In the genomic region with DNA sequence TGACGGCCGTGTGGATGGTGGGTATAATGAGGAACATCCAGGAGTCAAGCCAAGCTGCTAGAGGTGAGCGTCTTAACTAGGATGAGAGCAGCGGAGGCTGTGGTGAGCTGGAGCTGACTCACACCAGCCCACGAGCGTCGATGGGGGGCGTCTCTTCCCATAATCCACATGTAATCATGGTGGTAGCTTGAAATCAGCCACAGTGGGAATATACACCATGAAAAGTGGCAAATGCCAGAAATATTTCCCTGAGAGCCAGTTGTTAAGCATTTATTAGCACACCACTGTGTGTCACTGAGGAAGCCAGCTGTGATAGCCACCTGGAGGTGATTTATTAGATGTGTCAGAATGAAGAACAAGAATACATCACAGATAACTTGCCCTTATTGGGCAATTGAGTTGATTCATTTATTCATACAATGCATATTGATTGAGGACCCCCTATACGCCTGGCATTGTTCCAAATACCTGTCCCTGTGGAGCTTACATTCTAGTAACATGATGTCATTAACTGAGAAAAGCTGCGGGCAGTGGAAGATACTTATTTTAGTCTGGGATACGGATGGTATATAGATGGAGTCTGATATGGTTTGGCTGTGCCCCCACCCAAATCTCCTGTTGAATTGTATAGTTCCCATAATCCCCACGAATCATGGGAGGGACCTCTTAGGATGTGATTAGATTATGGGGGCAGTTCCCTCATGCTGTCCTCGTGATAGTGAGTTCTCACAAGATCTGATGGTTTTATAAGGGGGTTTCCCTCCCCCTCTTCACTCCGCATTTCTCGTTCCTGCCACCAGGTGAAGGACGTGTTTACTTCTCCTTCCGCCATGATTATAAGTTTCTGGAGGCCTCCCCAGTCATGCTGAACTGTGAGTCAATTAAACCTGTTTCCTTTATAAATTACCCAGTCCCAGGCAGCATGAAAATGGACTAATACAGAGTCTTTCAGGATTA, we compare ENCODE assay signal across 1 cellular context.
TF ChIP-seq lines count a peak whose summit lies in the region.

No MANE protein-coding gene starts in this region.

TF ChIP-seq in H1, 55 proteins besides CTCF, POLR2A, EP300 and RAD21 (continued from another document):
- TF ChIP-seq, protein P1, sequence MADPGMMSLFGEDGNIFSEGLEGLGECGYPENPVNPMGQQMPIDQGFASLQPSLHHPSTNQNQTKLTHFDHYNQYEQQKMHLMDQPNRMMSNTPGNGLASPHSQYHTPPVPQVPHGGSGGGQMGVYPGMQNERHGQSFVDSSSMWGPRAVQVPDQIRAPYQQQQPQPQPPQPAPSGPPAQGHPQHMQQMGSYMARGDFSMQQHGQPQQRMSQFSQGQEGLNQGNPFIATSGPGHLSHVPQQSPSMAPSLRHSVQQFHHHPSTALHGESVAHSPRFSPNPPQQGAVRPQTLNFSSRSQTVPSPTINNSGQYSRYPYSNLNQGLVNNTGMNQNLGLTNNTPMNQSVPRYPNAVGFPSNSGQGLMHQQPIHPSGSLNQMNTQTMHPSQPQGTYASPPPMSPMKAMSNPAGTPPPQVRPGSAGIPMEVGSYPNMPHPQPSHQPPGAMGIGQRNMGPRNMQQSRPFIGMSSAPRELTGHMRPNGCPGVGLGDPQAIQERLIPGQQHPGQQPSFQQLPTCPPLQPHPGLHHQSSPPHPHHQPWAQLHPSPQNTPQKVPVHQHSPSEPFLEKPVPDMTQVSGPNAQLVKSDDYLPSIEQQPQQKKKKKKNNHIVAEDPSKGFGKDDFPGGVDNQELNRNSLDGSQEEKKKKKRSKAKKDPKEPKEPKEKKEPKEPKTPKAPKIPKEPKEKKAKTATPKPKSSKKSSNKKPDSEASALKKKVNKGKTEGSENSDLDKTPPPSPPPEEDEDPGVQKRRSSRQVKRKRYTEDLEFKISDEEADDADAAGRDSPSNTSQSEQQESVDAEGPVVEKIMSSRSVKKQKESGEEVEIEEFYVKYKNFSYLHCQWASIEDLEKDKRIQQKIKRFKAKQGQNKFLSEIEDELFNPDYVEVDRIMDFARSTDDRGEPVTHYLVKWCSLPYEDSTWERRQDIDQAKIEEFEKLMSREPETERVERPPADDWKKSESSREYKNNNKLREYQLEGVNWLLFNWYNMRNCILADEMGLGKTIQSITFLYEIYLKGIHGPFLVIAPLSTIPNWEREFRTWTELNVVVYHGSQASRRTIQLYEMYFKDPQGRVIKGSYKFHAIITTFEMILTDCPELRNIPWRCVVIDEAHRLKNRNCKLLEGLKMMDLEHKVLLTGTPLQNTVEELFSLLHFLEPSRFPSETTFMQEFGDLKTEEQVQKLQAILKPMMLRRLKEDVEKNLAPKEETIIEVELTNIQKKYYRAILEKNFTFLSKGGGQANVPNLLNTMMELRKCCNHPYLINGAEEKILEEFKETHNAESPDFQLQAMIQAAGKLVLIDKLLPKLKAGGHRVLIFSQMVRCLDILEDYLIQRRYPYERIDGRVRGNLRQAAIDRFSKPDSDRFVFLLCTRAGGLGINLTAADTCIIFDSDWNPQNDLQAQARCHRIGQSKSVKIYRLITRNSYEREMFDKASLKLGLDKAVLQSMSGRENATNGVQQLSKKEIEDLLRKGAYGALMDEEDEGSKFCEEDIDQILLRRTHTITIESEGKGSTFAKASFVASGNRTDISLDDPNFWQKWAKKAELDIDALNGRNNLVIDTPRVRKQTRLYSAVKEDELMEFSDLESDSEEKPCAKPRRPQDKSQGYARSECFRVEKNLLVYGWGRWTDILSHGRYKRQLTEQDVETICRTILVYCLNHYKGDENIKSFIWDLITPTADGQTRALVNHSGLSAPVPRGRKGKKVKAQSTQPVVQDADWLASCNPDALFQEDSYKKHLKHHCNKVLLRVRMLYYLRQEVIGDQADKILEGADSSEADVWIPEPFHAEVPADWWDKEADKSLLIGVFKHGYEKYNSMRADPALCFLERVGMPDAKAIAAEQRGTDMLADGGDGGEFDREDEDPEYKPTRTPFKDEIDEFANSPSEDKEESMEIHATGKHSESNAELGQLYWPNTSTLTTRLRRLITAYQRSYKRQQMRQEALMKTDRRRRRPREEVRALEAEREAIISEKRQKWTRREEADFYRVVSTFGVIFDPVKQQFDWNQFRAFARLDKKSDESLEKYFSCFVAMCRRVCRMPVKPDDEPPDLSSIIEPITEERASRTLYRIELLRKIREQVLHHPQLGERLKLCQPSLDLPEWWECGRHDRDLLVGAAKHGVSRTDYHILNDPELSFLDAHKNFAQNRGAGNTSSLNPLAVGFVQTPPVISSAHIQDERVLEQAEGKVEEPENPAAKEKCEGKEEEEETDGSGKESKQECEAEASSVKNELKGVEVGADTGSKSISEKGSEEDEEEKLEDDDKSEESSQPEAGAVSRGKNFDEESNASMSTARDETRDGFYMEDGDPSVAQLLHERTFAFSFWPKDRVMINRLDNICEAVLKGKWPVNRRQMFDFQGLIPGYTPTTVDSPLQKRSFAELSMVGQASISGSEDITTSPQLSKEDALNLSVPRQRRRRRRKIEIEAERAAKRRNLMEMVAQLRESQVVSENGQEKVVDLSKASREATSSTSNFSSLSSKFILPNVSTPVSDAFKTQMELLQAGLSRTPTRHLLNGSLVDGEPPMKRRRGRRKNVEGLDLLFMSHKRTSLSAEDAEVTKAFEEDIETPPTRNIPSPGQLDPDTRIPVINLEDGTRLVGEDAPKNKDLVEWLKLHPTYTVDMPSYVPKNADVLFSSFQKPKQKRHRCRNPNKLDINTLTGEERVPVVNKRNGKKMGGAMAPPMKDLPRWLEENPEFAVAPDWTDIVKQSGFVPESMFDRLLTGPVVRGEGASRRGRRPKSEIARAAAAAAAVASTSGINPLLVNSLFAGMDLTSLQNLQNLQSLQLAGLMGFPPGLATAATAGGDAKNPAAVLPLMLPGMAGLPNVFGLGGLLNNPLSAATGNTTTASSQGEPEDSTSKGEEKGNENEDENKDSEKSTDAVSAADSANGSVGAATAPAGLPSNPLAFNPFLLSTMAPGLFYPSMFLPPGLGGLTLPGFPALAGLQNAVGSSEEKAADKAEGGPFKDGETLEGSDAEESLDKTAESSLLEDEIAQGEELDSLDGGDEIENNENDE (IDR thresholded peaks at IDR 0.05; ENCODE audit: insufficient replicate concordance, low read length): no peak
- TF ChIP-seq JUN (IDR thresholded peaks at IDR 0.05; ENCODE audit: low read depth, low read length) (peak; percentile 46; the same call in 1 of the 2 replicates), JUND (IDR thresholded peaks at IDR 0.05; ENCODE audit: low read length) (peak; percentile 59; the same call in 1 of the 2 replicates)
